ENCODE assay signal across 1 cellular context in genomic region chr3:70583682-70584081, GRCh38.
TF ChIP-seq lines count a peak whose summit lies in the region.

No MANE protein-coding gene starts in this region.

TF ChIP-seq in HepG2, 621 proteins besides CTCF, POLR2A, EP300 and RAD21 (continued from another document):
- TF ChIP-seq PRDM15 (CRISPR knock-in tag; IDR thresholded peaks at IDR 0.05): peak; percentile 91
